8 cellular contexts compared by ENCODE assay signal in the genomic region with DNA sequence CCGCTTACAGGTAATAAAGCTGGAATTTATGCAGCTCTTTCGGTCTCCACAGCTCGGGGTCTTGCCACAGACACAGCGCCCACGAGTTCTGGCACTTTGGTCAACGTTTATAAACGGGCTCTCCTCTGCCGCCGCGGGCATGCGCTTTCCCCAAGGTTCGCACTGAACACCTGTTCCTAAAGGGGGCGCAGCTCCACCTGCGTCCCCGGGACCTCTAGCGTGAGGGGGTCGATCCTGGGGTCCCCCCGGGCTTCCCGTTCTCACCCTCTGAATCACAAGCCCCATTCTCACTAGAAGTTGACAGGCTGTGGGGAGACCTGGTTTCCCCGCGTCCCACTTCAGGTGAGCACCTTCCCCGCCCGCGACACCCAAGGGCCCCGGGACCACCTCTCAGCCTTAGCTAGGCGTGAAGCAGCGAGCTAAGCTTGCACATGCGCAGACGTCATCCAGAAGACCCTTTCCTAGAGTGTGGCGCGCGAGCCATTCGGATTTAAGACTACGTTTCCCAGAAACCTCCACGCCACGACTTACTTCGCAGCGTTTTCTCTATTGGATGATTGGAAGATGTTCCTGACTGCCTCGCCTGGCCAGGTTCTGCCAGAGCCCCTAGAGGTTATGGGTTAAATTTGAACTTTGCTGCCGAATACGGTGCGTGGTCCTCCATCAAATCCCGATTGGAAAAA. TPM values are rescaled to one million over a fixed set of nuclear protein-coding genes. Genes with fewer than 3 reads are reported as not detected.
DNase-seq lines count a peak whose midpoint lies in the region; ATAC-seq lines count a peak whose summit lies in the region.

No MANE protein-coding gene starts in this region.

- peaks cover 12% of the 10 kb centered on the region for H3K9me3 ChIP-seq in BLaER1
- no peaks in the 10 kb centered on the region for H3K9me3 ChIP-seq in mononuclear cell (ENCODE audit: low read depth, low read length)
- H3K9me3 ChIP-seq in stomach smooth muscle (ENCODE audit: control insufficient read depth in 2 of 2, low read length in 2 of 2), result no peaks in the 10 kb centered on the region

- H3K27ac ChIP-seq in BLaER1 (0 out of 2 replicates have a peak overlapping the region, but pooled peaks have one; percentile 14), stomach smooth muscle (ENCODE audit: low read length) (no peak overlapping the region)

- H3K4me3 ChIP-seq in BLaER1 (peak overlapping the region; percentile 66), mononuclear cell (ENCODE audit: low read length) (peak overlapping the region; percentile 37), stomach smooth muscle (ENCODE audit: low read length in 2 of 2) (peak overlapping the region; percentile 70 to 71)

- H3K4me1 ChIP-seq in BLaER1, result no peaks in the 10 kb centered on the region
- peaks cover 22% of the 10 kb centered on the region for H3K4me1 ChIP-seq in mononuclear cell (ENCODE audit: insufficient read depth, low read length)
- H3K4me1 ChIP-seq in stomach smooth muscle (ENCODE audit: control insufficient read depth, insufficient read depth, low read length), result peaks cover 2% of the 10 kb centered on the region

- no peaks in the 10 kb centered on the region for H4K20me1 ChIP-seq in BLaER1

- peak; percentile 67 for DNase-seq in NCI-H460 (ENCODE audit: extremely low read depth, low read depth)
- peak; percentile 55 to 65 for DNase-seq in activated CD4-positive, alpha-beta T cell treated with anti-CD3 and anti-CD28 coated beads, Interleukin-2, amount 50 U/mL, for 48 hours

- ATAC-seq in GM19043 (IDR thresholded peaks at IDR 0.05; ENCODE audit: low read depth, unreplicated experiment) (peak; percentile 39), HG03280 (IDR thresholded peaks at IDR 0.05; ENCODE audit: unreplicated experiment) (peak; percentile 53), esophagus mucosa (peak; percentile 54)

- H3K27me3 ChIP-seq in BLaER1 (no peaks in the 10 kb centered on the region), mononuclear cell (ENCODE audit: insufficient read depth, low read length) (peaks cover 52% of the 10 kb centered on the region), stomach smooth muscle (ENCODE audit: control insufficient read depth in 1 of 2, insufficient read depth in 2 of 2, low read length in 2 of 2) (peaks cover 23 to 29% of the 10 kb centered on the region in 2 donors)

- H3K4me2 ChIP-seq in BLaER1, result peak overlapping the region; percentile 73

- H3K9ac ChIP-seq in BLaER1 (peak overlapping the region; percentile 68), stomach smooth muscle (ENCODE audit: low read length in 2 of 2) (peak overlapping the region in 1 of 2 donors; percentile 21)

- H3K36me3 ChIP-seq in BLaER1, result peaks cover 4% of the 10 kb centered on the region; the same call in 1 of the 2 replicates
- no peaks in the 10 kb centered on the region for H3K36me3 ChIP-seq in stomach smooth muscle (ENCODE audit: control insufficient read depth in 2 of 2, insufficient read depth in 2 of 2, low read length in 2 of 2)

RNA-seq across cellular contexts. Expression of a gene that starts 21.3 kb away (rescaled TPM):
- 4.6 and 5.1 TPM in 2 replicates for total RNA-seq in NCI-H460 (2014; rRNA removed; shearing (Covaris generic))
- 2.7 and 3.9 TPM in 2 replicates for polyA plus RNA-seq in NCI-H460 (2014; cell fraction: nucleus; rRNA removed)
- total RNA-seq in esophagus mucosa (1.5 TPM), mononuclear cell (5.9 TPM)

RNA-seq across cellular contexts. Expression of a gene that starts 53.0 kb away (rescaled TPM):
- total RNA-seq in NCI-H460 (2014; rRNA removed; shearing (Covaris generic)), result not detected in 2 replicates
- polyA plus RNA-seq in NCI-H460 (2014; cell fraction: nucleus; rRNA removed), result not detected in 2 replicates
- not detected for total RNA-seq in esophagus mucosa
- total RNA-seq in mononuclear cell, result not detected
